In genomic region chr6:55868910-55869479, GRCh38 we compare ENCODE assay signal across 9 cellular contexts. TPM values are rescaled to one million over a fixed set of nuclear protein-coding genes. Genes with fewer than 3 reads are reported as not detected.
DNase-seq lines count a peak whose midpoint lies in the region; ATAC-seq and TF ChIP-seq lines count a peak whose summit lies in the region.
"Had no signal": no experiment of that assay in that cellular context is flagged by ENCODE, and none has a peak within 500 bp of the region (broad histone marks: within the 10 kb centered on the region; RNA-seq: fewer than 3 reads in every experiment).

No MANE protein-coding gene starts in this region.

- intact Hi-C loops in Right ventricle myocardium superior (cut with DNase I) = no loop called here

- 0 out of 2 replicates have a peak, but pooled peaks cover 3% of the 10 kb centered on the region for H3K4me1 Mint-ChIP-seq in WTC11

- H3K27ac Mint-ChIP-seq in WTC11 = no peak overlapping the region

- POLR2A ChIA-PET in HEK293T (lab: Yijun Ruan, JAX) = no interaction called here
- POLR2A ChIA-PET in WTC11 (lab: Charles Lee) = no interaction called here

- no peak for TF ChIP-seq CTCF in WTC11 (IDR thresholded peaks at IDR 0.05)

- H3K9me3 Mint-ChIP-seq in WTC11 = no peaks in the 10 kb centered on the region

- no peaks in the 10 kb centered on the region for H3K36me3 Mint-ChIP-seq in WTC11

- ATAC-seq in GM18909 (IDR thresholded peaks at IDR 0.05; ENCODE audit: poor library complexity, unreplicated experiment) = peak; percentile 97
- no peak for ATAC-seq in Right ventricle myocardium superior (ENCODE audit: poor library complexity)
- no peak for ATAC-seq in WTC11

- no peaks in the 10 kb centered on the region; the same call in 1 of the 2 replicates for H3K27me3 Mint-ChIP-seq in WTC11 (ENCODE audit: low read depth)

- CTCF ChIA-PET in HEK293T (lab: Yijun Ruan, JAX) = no interaction called here
- CTCF ChIA-PET in WTC11 (lab: Charles Lee) = no interaction called here

- DNase-seq in HEK293T (ENCODE audit: extremely low spot score) (peak; percentile 18), NCI-H2227 (lab: John Stamatoyannopoulos, UW; ENCODE audit: unreplicated experiment) (peak; percentile 64), kidney tubule cell (ENCODE audit: low spot score) (peak; percentile 98), NCI-H2196 treated with DMSO at 0.1 percent for 48 hours (lab: John Stamatoyannopoulos, UW; ENCODE audit: unreplicated experiment) (no peak), activated gamma-delta T cell treated with Interleukin-2 at 50 U/mL for 16 hours (no peak), Right ventricle myocardium superior (no peak), WTC11 (ENCODE audit: low spot score) (no peak)

- H3K4me3 Mint-ChIP-seq in WTC11 = no peak overlapping the region

TF ChIP-seq in HEK293T, 16 proteins besides CTCF, POLR2A, EP300 and RAD21:
- TF ChIP-seq ELF4 (IDR thresholded peaks at IDR 0.05) (no peak), L3MBTL2 (conservative IDR thresholded peaks at IDR 0.05) (no peak), ARNT (IDR thresholded peaks at IDR 0.05) (no peak), PKNOX1 (IDR thresholded peaks at IDR 0.05) (peak; percentile 32; the same call in 1 of the 2 replicates), FOXA1 (IDR thresholded peaks at IDR 0.05) (no peak), CTBP1 (IDR thresholded peaks at IDR 0.05; ENCODE audit: borderline replicate concordance) (peak; percentile 35; the same call in 1 of the 2 replicates), ZNF384 (IDR thresholded peaks at IDR 0.05) (no peak), FOXM1 (IDR thresholded peaks at IDR 0.05; ENCODE audit: borderline replicate concordance) (no peak), SUZ12 (IDR thresholded peaks at IDR 0.05) (no peak), HDGF (IDR thresholded peaks at IDR 0.05; ENCODE audit: borderline replicate concordance) (no peak), FOXK2 (IDR thresholded peaks at IDR 0.05) (no peak)

TF ChIP-seq in WTC11, 78 proteins besides CTCF, POLR2A, EP300 and RAD21:
- TF ChIP-seq HMGXB4 (CRISPR knock-in tag; IDR thresholded peaks at IDR 0.05) (no peak), SMAD3 (CRISPR knock-in tag; IDR thresholded peaks at IDR 0.05; ENCODE audit: borderline replicate concordance) (no peak), CBFB (CRISPR knock-in tag; IDR thresholded peaks at IDR 0.05; ENCODE audit: low read depth) (no peak), USF2 (CRISPR knock-in tag; IDR thresholded peaks at IDR 0.05) (no peak), STAT6 (CRISPR knock-in tag; conservative IDR thresholded peaks at IDR 0.05; ENCODE audit: low read depth) (no peak), NR1H2 (CRISPR knock-in tag; IDR thresholded peaks at IDR 0.05) (no peak), GTF2I (CRISPR knock-in tag; conservative IDR thresholded peaks at IDR 0.05) (no peak), ZNF219 (CRISPR knock-in tag; IDR thresholded peaks at IDR 0.05; ENCODE audit: borderline replicate concordance) (no peak), GABPB1 (CRISPR knock-in tag; IDR thresholded peaks at IDR 0.05) (no peak), IRF1 (CRISPR knock-in tag; IDR thresholded peaks at IDR 0.05) (no peak), CDX4 (CRISPR knock-in tag; IDR thresholded peaks at IDR 0.05; ENCODE audit: borderline replicate concordance) (no peak), MAX (CRISPR knock-in tag; IDR thresholded peaks at IDR 0.05) (no peak)

RNA-seq across cellular contexts. Expression of gene BMP5, which starts 6.4 kb away (rescaled TPM):
- 2.4 TPM for total RNA-seq in Right ventricle myocardium superior
- total RNA-seq in WTC11 (2021) = 0.07 TPM in 2 of 3 replicates, not detected in the other
- total RNA-seq: fibroblast of villous mesenchyme had no signal

Comparison
In these comparisons a context has a peak if more than half of its experiments do, and no peak if none do; other contexts are left out.
1. DNase-seq: peak in HEK293T (single experiment), NCI-H2227 (single experiment) and kidney tubule cell (single experiment); none in NCI-H2196 treated with DMSO at 0.1 percent for 48 hours (single experiment), activated gamma-delta T cell treated with Interleukin-2 at 50 U/mL for 16 hours (single experiment), Right ventricle myocardium superior (single experiment) and WTC11 (single experiment).